In the genomic region with DNA sequence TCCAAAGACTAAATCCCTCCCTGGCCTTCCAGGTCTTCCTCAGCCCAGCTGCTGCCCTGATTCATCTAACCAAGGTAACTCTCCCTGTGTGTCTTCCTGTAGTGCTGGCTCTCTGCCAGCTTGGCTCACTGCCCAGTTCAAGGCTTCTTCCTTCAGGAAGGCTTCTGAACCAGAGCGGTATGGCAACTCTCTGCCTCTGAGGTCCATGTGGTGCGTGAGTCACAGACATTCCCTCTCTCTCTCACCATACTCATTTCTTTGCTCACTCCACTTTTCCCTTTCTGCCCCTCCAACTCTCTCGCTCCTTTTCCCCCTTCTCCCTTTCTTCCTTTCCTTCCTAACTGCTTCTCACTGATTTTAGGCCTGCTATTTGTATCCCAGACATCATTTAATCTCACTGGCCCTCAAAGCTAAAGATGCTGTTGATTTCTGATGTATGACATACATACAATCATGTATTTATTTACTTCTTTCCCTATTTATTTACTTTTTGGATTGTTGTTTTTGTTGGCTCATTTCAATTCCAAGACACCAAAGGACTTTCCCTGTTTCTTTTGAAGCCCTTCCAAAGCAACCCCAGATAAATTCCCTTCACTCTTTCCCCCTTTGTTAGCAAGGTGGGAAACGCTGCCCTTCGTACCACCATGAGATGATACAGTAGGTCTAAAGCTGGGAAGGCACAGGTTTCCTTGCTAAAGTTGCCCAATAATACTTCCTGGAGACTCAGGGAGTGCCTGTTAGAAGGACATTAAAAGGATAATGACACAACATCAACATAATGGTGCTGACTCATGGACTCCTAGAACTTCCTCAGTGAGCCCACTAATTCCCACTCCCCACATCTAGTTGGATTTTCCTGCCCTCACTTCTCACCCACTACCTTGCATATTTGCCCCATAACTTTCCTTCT, we compare ENCODE assay signal across 8 cellular contexts. TPM values are rescaled to one million over a fixed set of nuclear protein-coding genes. Genes with fewer than 3 reads are reported as not detected.
DNase-seq lines count a peak whose midpoint lies in the region; ATAC-seq and TF ChIP-seq lines count a peak whose summit lies in the region.

No MANE protein-coding gene starts in this region.

- peak overlapping the region; percentile 40 for H2AFZ ChIP-seq in mammary epithelial cell (ENCODE audit: low read depth, low read length)

- no peaks in the 10 kb centered on the region for H3K9me3 Mint-ChIP-seq in activated T-helper 2 cell treated with anti-CD3 and anti-CD28 coated beads, Interferon-gamma antibody, Interleukin-2, Interleukin-4, amounts not matched to agents 10 μg/mL and 5 μg/mL and 100 μg/mL, durations not matched to agents 14 hours and 24 hours and 36 hours

- no peaks in the 10 kb centered on the region for H3K79me2 ChIP-seq in mammary epithelial cell (ENCODE audit: insufficient read depth, low read length)

- H3K27me3 ChIP-seq in mammary epithelial cell (ENCODE audit: insufficient read depth, low read length) (no peaks in the 10 kb centered on the region), lung (ENCODE audit: control insufficient read depth, insufficient read depth) (no peaks in the 10 kb centered on the region)

- dilution Hi-C loops in mammary epithelial cell (cut with HindIII; ENCODE audit: low sequenced_read_pairs) = loop anchor here (25.0 kb wide), 2 partner anchors 295 to 670 kb away; a partner anchor contains a TSS

- intact Hi-C loops in mammary epithelial cell (cut with micrococcal nuclease) = loop anchor here (2.0 to 10.0 kb wide), 2 partner anchors 101 to 287 kb away; a partner anchor contains a TSS
- intact Hi-C loops in activated T-helper 2 cell treated with anti-CD3 and anti-CD28 coated beads, Interferon-gamma antibody, Interleukin-2, Interleukin-4, amounts not matched to agents 10 μg/mL and 5 μg/mL and 100 μg/mL, durations not matched to agents 14 hours and 24 hours and 36 hours (cut with micrococcal nuclease) = no loop called here

- no peak overlapping the region for H3K4me3 ChIP-seq in HEK293 (ENCODE audit: low read depth, low read length)
- no peak overlapping the region for H3K4me3 ChIP-seq in mammary epithelial cell (replicated peaks in 1 of 3; ENCODE audit: insufficient read depth in 1 of 3, low read depth in 2 of 3, low read length in 3 of 3)
- no peak overlapping the region for H3K4me3 ChIP-seq in lung

- H3K9me3 ChIP-seq in HEK293 (ENCODE audit: control insufficient read depth, insufficient read depth, low read depth, low read length) (no peaks in the 10 kb centered on the region), mammary epithelial cell (replicated peaks; ENCODE audit: insufficient read depth, low read length) (no peaks in the 10 kb centered on the region), lung (ENCODE audit: control insufficient read depth in 2 of 2, insufficient read depth in 1 of 2, low read length in 1 of 2) (peaks cover 0 to 2% of the 10 kb centered on the region in 2 donors)

- H3K4me3 Mint-ChIP-seq in activated T-helper 2 cell treated with anti-CD3 and anti-CD28 coated beads, Interferon-gamma antibody, Interleukin-2, Interleukin-4, amounts not matched to agents 10 μg/mL and 5 μg/mL and 100 μg/mL, durations not matched to agents 14 hours and 24 hours and 36 hours (ENCODE audit: low read depth) = no peak overlapping the region

- BruUV-seq in mammary epithelial cell (replicated peaks; lab: Mats Ljungman, UMichigan) = TSS peak; percentile 89

- peak overlapping the region; percentile 64 for H3K4me2 ChIP-seq in mammary epithelial cell (ENCODE audit: insufficient read depth, low read depth, low read length)

- H3K4me1 Mint-ChIP-seq in activated T-helper 2 cell treated with anti-CD3 and anti-CD28 coated beads, Interferon-gamma antibody, Interleukin-2, Interleukin-4, amounts not matched to agents 10 μg/mL and 5 μg/mL and 100 μg/mL, durations not matched to agents 14 hours and 24 hours and 36 hours (ENCODE audit: low read depth) = no peaks in the 10 kb centered on the region

- H3K9ac ChIP-seq in mammary epithelial cell (ENCODE audit: insufficient read depth, low read length) = peak overlapping the region; percentile 44

- no peaks in the 10 kb centered on the region for H4K20me1 ChIP-seq in mammary epithelial cell (ENCODE audit: insufficient read depth, low read length)

- ATAC-seq in lung (ENCODE audit: insufficient read depth, low FRiP score) (no peak), GM21737 (IDR thresholded peaks at IDR 0.05; ENCODE audit: unreplicated experiment) (no peak), GM19463 (IDR thresholded peaks at IDR 0.05; ENCODE audit: unreplicated experiment) (no peak)

- 37% methylated on average over 5 of the region's 5 CpGs for WGBS in mammary epithelial cell (ENCODE audit: low coverage, missing lambda C conversion rate)
- WGBS in lung, 2 donors = 50 to 54% methylated on average over 5 of the region's 5 CpGs

- no peaks in the 10 kb centered on the region for H3K36me3 Mint-ChIP-seq in activated T-helper 2 cell treated with anti-CD3 and anti-CD28 coated beads, Interferon-gamma antibody, Interleukin-2, Interleukin-4, amounts not matched to agents 10 μg/mL and 5 μg/mL and 100 μg/mL, durations not matched to agents 14 hours and 24 hours and 36 hours (ENCODE audit: low read depth)

- H3K27ac ChIP-seq in HEK293 (ENCODE audit: extremely low read depth, low read depth, low read length) = no peak overlapping the region
- peak overlapping the region; percentile 75 for H3K27ac ChIP-seq in mammary epithelial cell (ENCODE audit: insufficient read depth, low read depth, low read length)
- peak overlapping the region in 1 of 2 donors; percentile 26 for H3K27ac ChIP-seq in lung (ENCODE audit: low read depth in 1 of 2, low read length in 1 of 2)

- CTCF ChIA-PET in HEK293 (lab: Yijun Ruan, JAX) = interaction anchor here (0.7 to 4.5 kb wide), 8 partner anchors 8 to 125 kb away, joined by 3 to 21 read pairs (median 5); no protein-coding TSS in a partner anchor
- CTCF ChIA-PET in mammary epithelial cell (lab: Charles Lee; ENCODE audit: low non-redundant PET) = interaction anchor here (0.6 to 0.8 kb wide), 2 partner anchors 31 to 83 kb away, joined by 3 to 4 read pairs; no protein-coding TSS in a partner anchor

- H3K4me1 ChIP-seq in HEK293 (ENCODE audit: control insufficient read depth, insufficient read depth, low read length) (peaks cover 11% of the 10 kb centered on the region), mammary epithelial cell (ENCODE audit: insufficient read depth, low read length) (peaks cover 44% of the 10 kb centered on the region), lung (ENCODE audit: control insufficient read depth in 2 of 2, insufficient read depth in 2 of 2, low read length in 2 of 2) (peaks cover 5 to 6% of the 10 kb centered on the region in 2 donors)

- DNase-seq in AG08396 (ENCODE audit: low spot score) = peak; percentile 82
- peak; percentile 56 to 74 for DNase-seq in NCI-H526 (lab: John Stamatoyannopoulos, UW)
- peak; percentile 100 for DNase-seq in mammary epithelial cell
- peak; percentile 64 for DNase-seq in lung (ENCODE audit: low spot score)
- DNase-seq in activated T-helper 2 cell treated with anti-CD3 and anti-CD28 coated beads, Interferon-gamma antibody, Interleukin-2, Interleukin-4, amounts not matched to agents 10 μg/mL and 5 μg/mL and 100 μg/mL, durations not matched to agents 14 hours and 24 hours and 36 hours (ENCODE audit: low spot score) = no peak

- in situ Hi-C loops in mammary epithelial cell (cut with MboI; ENCODE audit: low sequenced_read_pairs in 2 of 2) = loop anchor here in 1 of 2 donors (25.0 kb wide), 1 partner anchor 720 kb away; a partner anchor contains a TSS

- H3K36me3 ChIP-seq in HEK293 (ENCODE audit: control insufficient read depth in 2 of 2, insufficient read depth in 1 of 2, low read length in 2 of 2) (no peaks in the 10 kb centered on the region), mammary epithelial cell (ENCODE audit: insufficient read depth, low read length) (no peaks in the 10 kb centered on the region), lung (ENCODE audit: control insufficient read depth in 2 of 2, insufficient read depth in 2 of 2, low read length in 2 of 2) (no peaks in the 10 kb centered on the region)

- POLR2A ChIA-PET in HEK293 (lab: Yijun Ruan, JAX) = interaction anchor here (1.6 kb wide), 1 partner anchor 28 kb away, joined by 5 read pairs; no protein-coding TSS in a partner anchor

- no peak overlapping the region for H3K27ac Mint-ChIP-seq in activated T-helper 2 cell treated with anti-CD3 and anti-CD28 coated beads, Interferon-gamma antibody, Interleukin-2, Interleukin-4, amounts not matched to agents 10 μg/mL and 5 μg/mL and 100 μg/mL, durations not matched to agents 14 hours and 24 hours and 36 hours

- H3K27me3 Mint-ChIP-seq in activated T-helper 2 cell treated with anti-CD3 and anti-CD28 coated beads, Interferon-gamma antibody, Interleukin-2, Interleukin-4, amounts not matched to agents 10 μg/mL and 5 μg/mL and 100 μg/mL, durations not matched to agents 14 hours and 24 hours and 36 hours (ENCODE audit: low read depth) = no peaks in the 10 kb centered on the region

- TF ChIP-seq CTCF in HEK293 (tag by site-specific recombination; IDR thresholded peaks at IDR 0.05) (no peak), mammary epithelial cell (conservative IDR thresholded peaks at IDR 0.05 in 1 of 2, IDR thresholded peaks at IDR 0.05 in 1 of 2; ENCODE audit: extremely low read depth in 1 of 2, insufficient read depth in 1 of 2, low read depth in 1 of 2, low read length in 2 of 2) (no peak), lung (IDR thresholded peaks at IDR 0.05; ENCODE audit: control extremely low read depth, extremely low read depth) (no peak)

RNA-seq across cellular contexts. Expression of a gene that starts 17.8 kb away (rescaled TPM):
- total RNA-seq in mammary epithelial cell (under 1 TPM in 1 of 2 donors, not detected in 1; 0.82 TPM), lung (10 to 100 TPM; 13.6 to 29.5 TPM)
- polyA plus RNA-seq in mammary epithelial cell (0.36 TPM), lung (10 to 100 TPM in 1 of 2 donors, 1 to 10 TPM in 1; 9.4 to 12.5 TPM)
- polyA minus RNA-seq in mammary epithelial cell = not detected
- 1.5 and 2.3 TPM in 2 replicates for total RNA-seq in activated T-helper 2 cell treated with anti-CD3 and anti-CD28 coated beads, Interferon-gamma antibody, Interleukin-2, Interleukin-4, amounts not matched to agents 10 μg/mL and 5 μg/mL and 100 μg/mL, durations not matched to agents 14 hours and 24 hours and 36 hours

RNA-seq across cellular contexts. Expression of a gene that starts 19.7 kb away (rescaled TPM):
- total RNA-seq in mammary epithelial cell (not detected), lung (under 1 TPM; 0.23 to 0.46 TPM)
- polyA plus RNA-seq in mammary epithelial cell (not detected), lung (under 1 TPM; 0.13 to 0.22 TPM)
- polyA minus RNA-seq in mammary epithelial cell = not detected
- total RNA-seq in activated T-helper 2 cell treated with anti-CD3 and anti-CD28 coated beads, Interferon-gamma antibody, Interleukin-2, Interleukin-4, amounts not matched to agents 10 μg/mL and 5 μg/mL and 100 μg/mL, durations not matched to agents 14 hours and 24 hours and 36 hours = not detected in 2 replicates

RNA-seq across cellular contexts. Expression of a gene that starts 43.1 kb away (rescaled TPM):
- 100 to 1,000 TPM; 178 to 454 TPM for total RNA-seq in mammary epithelial cell
- 748 TPM for polyA plus RNA-seq in mammary epithelial cell
- 594 TPM for polyA minus RNA-seq in mammary epithelial cell
- 100 to 1,000 TPM; 483 to 738 TPM for total RNA-seq in lung
- 100 to 1,000 TPM; 760 to 788 TPM for polyA plus RNA-seq in lung
- 558 and 578 TPM in 2 replicates for total RNA-seq in activated T-helper 2 cell treated with anti-CD3 and anti-CD28 coated beads, Interferon-gamma antibody, Interleukin-2, Interleukin-4, amounts not matched to agents 10 μg/mL and 5 μg/mL and 100 μg/mL, durations not matched to agents 14 hours and 24 hours and 36 hours

RNA-seq across cellular contexts. Expression of a gene that starts 55.5 kb away (rescaled TPM):
- total RNA-seq in mammary epithelial cell = not detected
- polyA plus RNA-seq in mammary epithelial cell = not detected
- polyA minus RNA-seq in mammary epithelial cell = not detected
- total RNA-seq in lung = 10 to 100 TPM in 1 of 2 donors, 1 to 10 TPM in 1; 5.2 to 40.7 TPM
- polyA plus RNA-seq in lung = 10 to 100 TPM; 16.1 to 67.0 TPM
- total RNA-seq in activated T-helper 2 cell treated with anti-CD3 and anti-CD28 coated beads, Interferon-gamma antibody, Interleukin-2, Interleukin-4, amounts not matched to agents 10 μg/mL and 5 μg/mL and 100 μg/mL, durations not matched to agents 14 hours and 24 hours and 36 hours = 0.34 and 0.71 TPM in 2 replicates
